In the genomic region with DNA sequence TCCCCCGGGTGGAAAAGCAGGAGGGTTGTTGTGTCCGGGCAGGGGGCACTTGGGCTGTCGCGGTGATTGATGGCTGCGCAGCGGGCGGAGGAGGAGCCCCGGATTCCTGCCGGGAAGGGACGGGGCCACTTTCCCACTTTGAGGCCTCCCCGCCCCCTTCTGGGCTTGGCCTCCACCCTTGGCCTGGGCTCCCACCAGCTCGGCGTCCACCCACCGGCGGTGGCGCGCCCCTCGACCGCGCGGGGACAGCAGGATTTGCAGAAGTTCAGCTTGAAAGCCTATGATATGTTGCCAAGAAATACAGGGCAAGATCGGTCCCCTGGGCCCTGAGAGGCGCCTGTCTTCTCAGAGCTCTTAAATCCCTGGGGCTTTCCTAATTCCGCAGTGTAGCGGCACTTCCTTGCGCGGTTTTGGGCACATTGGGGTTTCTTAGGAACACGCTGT, we compare ENCODE assay signal across 2 cellular contexts.
TF ChIP-seq lines count a peak whose summit lies in the region.

No MANE protein-coding gene starts in this region.

TF ChIP-seq in A549, 52 proteins besides CTCF, POLR2A, EP300 and RAD21:
- TF ChIP-seq ZSCAN20 (CRISPR knock-in tag; IDR thresholded peaks at IDR 0.05): no peak
- TF ChIP-seq CEBPB (IDR thresholded peaks at IDR 0.05): no peak
- TF ChIP-seq KDM1A (IDR thresholded peaks at IDR 0.05; ENCODE audit: low read depth): no peak
- peak; percentile 98 for TF ChIP-seq HOXB5 (CRISPR knock-in tag; IDR thresholded peaks at IDR 0.05)
- TF ChIP-seq, protein P1, sequence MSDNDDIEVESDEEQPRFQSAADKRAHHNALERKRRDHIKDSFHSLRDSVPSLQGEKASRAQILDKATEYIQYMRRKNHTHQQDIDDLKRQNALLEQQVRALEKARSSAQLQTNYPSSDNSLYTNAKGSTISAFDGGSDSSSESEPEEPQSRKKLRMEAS (IDR thresholded peaks at IDR 0.05): peak; percentile 65
- no peak for TF ChIP-seq JUN (IDR thresholded peaks at IDR 0.05)
- TF ChIP-seq, protein P2, sequence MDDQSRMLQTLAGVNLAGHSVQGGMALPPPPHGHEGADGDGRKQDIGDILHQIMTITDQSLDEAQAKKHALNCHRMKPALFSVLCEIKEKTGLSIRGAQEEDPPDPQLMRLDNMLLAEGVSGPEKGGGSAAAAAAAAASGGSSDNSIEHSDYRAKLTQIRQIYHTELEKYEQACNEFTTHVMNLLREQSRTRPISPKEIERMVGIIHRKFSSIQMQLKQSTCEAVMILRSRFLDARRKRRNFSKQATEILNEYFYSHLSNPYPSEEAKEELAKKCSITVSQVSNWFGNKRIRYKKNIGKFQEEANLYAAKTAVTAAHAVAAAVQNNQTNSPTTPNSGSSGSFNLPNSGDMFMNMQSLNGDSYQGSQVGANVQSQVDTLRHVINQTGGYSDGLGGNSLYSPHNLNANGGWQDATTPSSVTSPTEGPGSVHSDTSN (IDR thresholded peaks at IDR 0.05): peak; percentile 63; the same call in 1 of the 2 replicates

TF ChIP-seq in H1, 55 proteins besides CTCF, POLR2A, EP300 and RAD21:
- TF ChIP-seq, protein P1 (IDR thresholded peaks at IDR 0.05): no peak
- TF ChIP-seq SP4 (IDR thresholded peaks at IDR 0.05; ENCODE audit: low read length) (no peak), E2F6 (IDR thresholded peaks at IDR 0.05) (no peak), SIX5 (IDR thresholded peaks at IDR 0.05; ENCODE audit: low read depth, low read length) (no peak), RXRA (IDR thresholded peaks at IDR 0.05; ENCODE audit: insufficient read depth, low read depth, low read length) (no peak), NRF1 (IDR thresholded peaks at IDR 0.05; ENCODE audit: low read depth, low read length) (no peak), TCF12 (IDR thresholded peaks at IDR 0.05; ENCODE audit: low read depth, low read length) (no peak), PHF8 (conservative IDR thresholded peaks at IDR 0.05; ENCODE audit: low read depth, low read length) (no peak), POU5F1 (IDR thresholded peaks at IDR 0.05; ENCODE audit: low read depth, low read length) (no peak), SIRT6 (IDR thresholded peaks at IDR 0.05; ENCODE audit: low read length) (no peak), SP1 (IDR thresholded peaks at IDR 0.05; ENCODE audit: low read depth, low read length) (no peak), RBBP5 (IDR thresholded peaks at IDR 0.05; ENCODE audit: borderline replicate concordance, low read depth, low read length) (no peak), CTBP2 (IDR thresholded peaks at IDR 0.05; ENCODE audit: borderline replicate concordance, insufficient read depth, insufficient read length, low read length) (no peak), TAF1 (IDR thresholded peaks at IDR 0.05; ENCODE audit: low read depth, low read length) (no peak), NANOG (IDR thresholded peaks at IDR 0.05; ENCODE audit: insufficient read depth, low read depth, low read length, poor library complexity, severe bottlenecking) (no peak), RFX5 (IDR thresholded peaks at IDR 0.05; ENCODE audit: borderline replicate concordance, low read depth, low read length) (no peak), HDAC2 (IDR thresholded peaks at IDR 0.05; ENCODE audit: borderline replicate concordance in 1 of 2, low read depth in 2 of 2, low read length in 2 of 2) (no peak)
- TF ChIP-seq, protein P3, sequence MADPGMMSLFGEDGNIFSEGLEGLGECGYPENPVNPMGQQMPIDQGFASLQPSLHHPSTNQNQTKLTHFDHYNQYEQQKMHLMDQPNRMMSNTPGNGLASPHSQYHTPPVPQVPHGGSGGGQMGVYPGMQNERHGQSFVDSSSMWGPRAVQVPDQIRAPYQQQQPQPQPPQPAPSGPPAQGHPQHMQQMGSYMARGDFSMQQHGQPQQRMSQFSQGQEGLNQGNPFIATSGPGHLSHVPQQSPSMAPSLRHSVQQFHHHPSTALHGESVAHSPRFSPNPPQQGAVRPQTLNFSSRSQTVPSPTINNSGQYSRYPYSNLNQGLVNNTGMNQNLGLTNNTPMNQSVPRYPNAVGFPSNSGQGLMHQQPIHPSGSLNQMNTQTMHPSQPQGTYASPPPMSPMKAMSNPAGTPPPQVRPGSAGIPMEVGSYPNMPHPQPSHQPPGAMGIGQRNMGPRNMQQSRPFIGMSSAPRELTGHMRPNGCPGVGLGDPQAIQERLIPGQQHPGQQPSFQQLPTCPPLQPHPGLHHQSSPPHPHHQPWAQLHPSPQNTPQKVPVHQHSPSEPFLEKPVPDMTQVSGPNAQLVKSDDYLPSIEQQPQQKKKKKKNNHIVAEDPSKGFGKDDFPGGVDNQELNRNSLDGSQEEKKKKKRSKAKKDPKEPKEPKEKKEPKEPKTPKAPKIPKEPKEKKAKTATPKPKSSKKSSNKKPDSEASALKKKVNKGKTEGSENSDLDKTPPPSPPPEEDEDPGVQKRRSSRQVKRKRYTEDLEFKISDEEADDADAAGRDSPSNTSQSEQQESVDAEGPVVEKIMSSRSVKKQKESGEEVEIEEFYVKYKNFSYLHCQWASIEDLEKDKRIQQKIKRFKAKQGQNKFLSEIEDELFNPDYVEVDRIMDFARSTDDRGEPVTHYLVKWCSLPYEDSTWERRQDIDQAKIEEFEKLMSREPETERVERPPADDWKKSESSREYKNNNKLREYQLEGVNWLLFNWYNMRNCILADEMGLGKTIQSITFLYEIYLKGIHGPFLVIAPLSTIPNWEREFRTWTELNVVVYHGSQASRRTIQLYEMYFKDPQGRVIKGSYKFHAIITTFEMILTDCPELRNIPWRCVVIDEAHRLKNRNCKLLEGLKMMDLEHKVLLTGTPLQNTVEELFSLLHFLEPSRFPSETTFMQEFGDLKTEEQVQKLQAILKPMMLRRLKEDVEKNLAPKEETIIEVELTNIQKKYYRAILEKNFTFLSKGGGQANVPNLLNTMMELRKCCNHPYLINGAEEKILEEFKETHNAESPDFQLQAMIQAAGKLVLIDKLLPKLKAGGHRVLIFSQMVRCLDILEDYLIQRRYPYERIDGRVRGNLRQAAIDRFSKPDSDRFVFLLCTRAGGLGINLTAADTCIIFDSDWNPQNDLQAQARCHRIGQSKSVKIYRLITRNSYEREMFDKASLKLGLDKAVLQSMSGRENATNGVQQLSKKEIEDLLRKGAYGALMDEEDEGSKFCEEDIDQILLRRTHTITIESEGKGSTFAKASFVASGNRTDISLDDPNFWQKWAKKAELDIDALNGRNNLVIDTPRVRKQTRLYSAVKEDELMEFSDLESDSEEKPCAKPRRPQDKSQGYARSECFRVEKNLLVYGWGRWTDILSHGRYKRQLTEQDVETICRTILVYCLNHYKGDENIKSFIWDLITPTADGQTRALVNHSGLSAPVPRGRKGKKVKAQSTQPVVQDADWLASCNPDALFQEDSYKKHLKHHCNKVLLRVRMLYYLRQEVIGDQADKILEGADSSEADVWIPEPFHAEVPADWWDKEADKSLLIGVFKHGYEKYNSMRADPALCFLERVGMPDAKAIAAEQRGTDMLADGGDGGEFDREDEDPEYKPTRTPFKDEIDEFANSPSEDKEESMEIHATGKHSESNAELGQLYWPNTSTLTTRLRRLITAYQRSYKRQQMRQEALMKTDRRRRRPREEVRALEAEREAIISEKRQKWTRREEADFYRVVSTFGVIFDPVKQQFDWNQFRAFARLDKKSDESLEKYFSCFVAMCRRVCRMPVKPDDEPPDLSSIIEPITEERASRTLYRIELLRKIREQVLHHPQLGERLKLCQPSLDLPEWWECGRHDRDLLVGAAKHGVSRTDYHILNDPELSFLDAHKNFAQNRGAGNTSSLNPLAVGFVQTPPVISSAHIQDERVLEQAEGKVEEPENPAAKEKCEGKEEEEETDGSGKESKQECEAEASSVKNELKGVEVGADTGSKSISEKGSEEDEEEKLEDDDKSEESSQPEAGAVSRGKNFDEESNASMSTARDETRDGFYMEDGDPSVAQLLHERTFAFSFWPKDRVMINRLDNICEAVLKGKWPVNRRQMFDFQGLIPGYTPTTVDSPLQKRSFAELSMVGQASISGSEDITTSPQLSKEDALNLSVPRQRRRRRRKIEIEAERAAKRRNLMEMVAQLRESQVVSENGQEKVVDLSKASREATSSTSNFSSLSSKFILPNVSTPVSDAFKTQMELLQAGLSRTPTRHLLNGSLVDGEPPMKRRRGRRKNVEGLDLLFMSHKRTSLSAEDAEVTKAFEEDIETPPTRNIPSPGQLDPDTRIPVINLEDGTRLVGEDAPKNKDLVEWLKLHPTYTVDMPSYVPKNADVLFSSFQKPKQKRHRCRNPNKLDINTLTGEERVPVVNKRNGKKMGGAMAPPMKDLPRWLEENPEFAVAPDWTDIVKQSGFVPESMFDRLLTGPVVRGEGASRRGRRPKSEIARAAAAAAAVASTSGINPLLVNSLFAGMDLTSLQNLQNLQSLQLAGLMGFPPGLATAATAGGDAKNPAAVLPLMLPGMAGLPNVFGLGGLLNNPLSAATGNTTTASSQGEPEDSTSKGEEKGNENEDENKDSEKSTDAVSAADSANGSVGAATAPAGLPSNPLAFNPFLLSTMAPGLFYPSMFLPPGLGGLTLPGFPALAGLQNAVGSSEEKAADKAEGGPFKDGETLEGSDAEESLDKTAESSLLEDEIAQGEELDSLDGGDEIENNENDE (IDR thresholded peaks at IDR 0.05; ENCODE audit: insufficient replicate concordance, low read length): no peak
- TF ChIP-seq, protein P4, sequence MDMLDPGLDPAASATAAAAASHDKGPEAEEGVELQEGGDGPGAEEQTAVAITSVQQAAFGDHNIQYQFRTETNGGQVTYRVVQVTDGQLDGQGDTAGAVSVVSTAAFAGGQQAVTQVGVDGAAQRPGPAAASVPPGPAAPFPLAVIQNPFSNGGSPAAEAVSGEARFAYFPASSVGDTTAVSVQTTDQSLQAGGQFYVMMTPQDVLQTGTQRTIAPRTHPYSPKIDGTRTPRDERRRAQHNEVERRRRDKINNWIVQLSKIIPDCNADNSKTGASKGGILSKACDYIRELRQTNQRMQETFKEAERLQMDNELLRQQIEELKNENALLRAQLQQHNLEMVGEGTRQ (IDR thresholded peaks at IDR 0.05; ENCODE audit: low read length): no peak
